ENCODE assay signal across 8 cellular contexts in the genomic region with DNA sequence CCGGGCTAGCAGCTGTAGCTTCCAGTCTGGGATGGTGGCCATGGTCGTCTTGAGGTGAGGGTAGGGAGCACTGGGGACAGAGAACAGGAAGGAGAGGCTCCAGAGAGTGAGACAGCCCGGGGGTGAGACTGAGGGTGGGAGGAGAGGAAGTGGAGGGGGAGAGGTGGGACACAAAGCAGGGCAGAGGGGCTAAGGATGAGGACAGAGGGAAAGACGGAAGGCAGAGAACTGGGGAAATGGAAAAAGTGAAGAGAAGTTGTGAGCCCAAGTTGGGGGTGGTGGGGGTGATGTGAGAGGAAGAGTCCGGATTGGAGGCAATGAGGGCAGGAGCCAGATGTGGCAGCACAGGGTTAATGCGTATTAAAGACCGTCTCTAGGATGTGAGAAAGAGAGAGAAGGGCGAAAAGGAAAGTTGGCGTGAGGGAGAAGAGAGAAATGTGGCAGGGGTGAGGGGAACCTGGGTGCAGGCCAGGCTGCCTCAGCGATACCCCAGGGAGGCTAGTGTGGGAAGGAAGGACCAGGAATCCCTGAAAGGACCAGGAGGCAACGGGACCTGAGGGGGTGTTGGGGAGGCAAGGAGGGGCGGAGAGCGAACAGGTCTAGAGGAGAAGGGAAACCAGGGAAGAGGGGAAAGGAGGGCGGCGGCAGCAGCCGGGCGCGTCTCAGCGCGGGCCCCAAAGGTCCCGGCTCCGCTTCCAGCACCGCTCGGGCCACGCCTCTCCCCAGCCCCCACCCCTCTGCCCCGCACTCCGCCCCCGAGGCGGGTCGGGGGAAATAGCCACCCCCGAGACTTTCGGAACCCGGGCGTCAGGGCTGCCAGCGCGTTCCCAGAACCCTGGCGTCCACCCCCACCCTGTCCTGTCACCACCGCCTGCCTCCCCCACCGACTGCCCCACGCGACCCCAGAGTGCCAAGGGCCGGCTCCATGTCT. TPM values are rescaled to one million over a fixed set of nuclear protein-coding genes. Genes with fewer than 3 reads are reported as not detected.
DNase-seq lines count a peak whose midpoint lies in the region; ATAC-seq, FAIRE-seq and TF ChIP-seq lines count a peak whose summit lies in the region.

A gene with protein sequence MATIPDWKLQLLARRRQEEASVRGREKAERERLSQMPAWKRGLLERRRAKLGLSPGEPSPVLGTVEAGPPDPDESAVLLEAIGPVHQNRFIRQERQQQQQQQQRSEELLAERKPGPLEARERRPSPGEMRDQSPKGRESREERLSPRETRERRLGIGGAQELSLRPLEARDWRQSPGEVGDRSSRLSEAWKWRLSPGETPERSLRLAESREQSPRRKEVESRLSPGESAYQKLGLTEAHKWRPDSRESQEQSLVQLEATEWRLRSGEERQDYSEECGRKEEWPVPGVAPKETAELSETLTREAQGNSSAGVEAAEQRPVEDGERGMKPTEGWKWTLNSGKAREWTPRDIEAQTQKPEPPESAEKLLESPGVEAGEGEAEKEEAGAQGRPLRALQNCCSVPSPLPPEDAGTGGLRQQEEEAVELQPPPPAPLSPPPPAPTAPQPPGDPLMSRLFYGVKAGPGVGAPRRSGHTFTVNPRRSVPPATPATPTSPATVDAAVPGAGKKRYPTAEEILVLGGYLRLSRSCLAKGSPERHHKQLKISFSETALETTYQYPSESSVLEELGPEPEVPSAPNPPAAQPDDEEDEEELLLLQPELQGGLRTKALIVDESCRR (minus strand): TSS at position 669 of the 931 bp plus-strand sequence. CDS start 627 bp downstream, at position 42.

- peaks cover 60% of the 10 kb centered on the region for H3K4me1 Mint-ChIP-seq in endothelial cell (ENCODE audit: unreplicated experiment)

- POLR2A ChIA-PET in A549 (lab: Yijun Ruan, JAX): no interaction called here

- TF ChIP-seq EP300 in A549 (IDR thresholded peaks at IDR 0.05): no peak

- H3K9me3 Mint-ChIP-seq in endothelial cell (ENCODE audit: unreplicated experiment): no peaks in the 10 kb centered on the region

- H3K4me1 ChIP-seq in A549: peaks cover 64% of the 10 kb centered on the region

- no peak for FAIRE-seq in A549 (lab: Jason Lieb, UNC)

- no peaks in the 10 kb centered on the region for H3K9me3 ChIP-seq in A549

- no peak for TF ChIP-seq CTCF in A549 (IDR thresholded peaks at IDR 0.05)
- TF ChIP-seq CTCF in endothelial cell (IDR thresholded peaks at IDR 0.05; ENCODE audit: unreplicated experiment): no peak

- peak within 1 kb of the TSS; percentile 79 for H3K4me2 ChIP-seq in A549

- peaks cover 32% of the 10 kb centered on the region for H3K27me3 Mint-ChIP-seq in endothelial cell (ENCODE audit: unreplicated experiment)

- H3K27ac Mint-ChIP-seq in endothelial cell (ENCODE audit: unreplicated experiment): peak within 1 kb of the TSS; percentile 94

- H3K36me3 Mint-ChIP-seq in endothelial cell (ENCODE audit: low read depth, unreplicated experiment): peaks cover 40% of the 10 kb centered on the region

- CTCF ChIA-PET in A549 (lab: Yijun Ruan, JAX): interaction anchor here (1.0 to 17.1 kb wide), 5 partner anchors 12 to 52 kb away, joined by 3 to 539 read pairs (median 3); partner anchors contain the start of genes MDC1 and TUBB

- DNase-seq in A549 (ENCODE audit: low read depth in 1 of 2, low spot score in 1 of 2) (peak in 1 of 2 experiments; percentile 34), NCI-H748 treated with DMSO at 0.1 percent for 48 hours (lab: John Stamatoyannopoulos, UW) (peak; percentile 41), endothelial cell (ENCODE audit: low spot score) (peak; percentile 66), mucosa of gallbladder (ENCODE audit: low spot score) (peak; percentile 66)
- DNase-seq in activated CD8-positive, alpha-beta memory T cell treated with anti-CD3 and anti-CD28 coated beads, Interleukin-2, amount 50 U/mL, for 24 hours (ENCODE audit: extremely low read depth): peak; percentile 59
- peak; percentile 78 to 82 for DNase-seq in stimulated activated CD8-positive, alpha-beta memory T cell treated with anti-CD3 and anti-CD28 coated beads, Interleukin-2, amount 100 ng/mL, for 48 hours (ENCODE audit: low read depth in 2 of 2)

- peak within 1 kb of the TSS; percentile 84 for H3K4me3 ChIP-seq in A549

- TF ChIP-seq RAD21 in A549 (conservative IDR thresholded peaks at IDR 0.05 in 1 of 2, IDR thresholded peaks at IDR 0.05 in 1 of 2): no peak

- ATAC-seq in A549: peak; percentile 18 to 62; a peak in 5 of 6 replicates
- ATAC-seq in GM19035 (IDR thresholded peaks at IDR 0.05; ENCODE audit: unreplicated experiment): peak; percentile 22
- no peak for ATAC-seq in HG03571 (IDR thresholded peaks at IDR 0.05; ENCODE audit: unreplicated experiment)

- no peak for TF ChIP-seq POLR2A in A549 (IDR thresholded peaks at IDR 0.05; ENCODE audit: low read length)

- H3K27ac ChIP-seq in A549: peak within 1 kb of the TSS; percentile 83 to 99

- 6% methylated on average over 23 of the region's 42 CpGs for WGBS in A549 (ENCODE audit: missing lambda C conversion rate)

- peak within 1 kb of the TSS; percentile 99 for H3K4me3 Mint-ChIP-seq in endothelial cell (ENCODE audit: unreplicated experiment)

TF ChIP-seq in A549, 52 proteins besides CTCF, POLR2A, EP300 and RAD21:
- no peak for TF ChIP-seq BHLHE40 (IDR thresholded peaks at IDR 0.05; ENCODE audit: low read depth, low read length)
- TF ChIP-seq FOSL2 (IDR thresholded peaks at IDR 0.05): no peak
- TF ChIP-seq FOSL2 (CRISPR knock-in tag; IDR thresholded peaks at IDR 0.05): no peak
- no peak for TF ChIP-seq SMC3 (IDR thresholded peaks at IDR 0.05)
- no peak for TF ChIP-seq HOXA7 (CRISPR knock-in tag; IDR thresholded peaks at IDR 0.05)
- TF ChIP-seq MYC (IDR thresholded peaks at IDR 0.05; ENCODE audit: borderline replicate concordance, low read length): no peak
TF ChIP-seq in A549: peak in this region for 0.

RNA-seq across cellular contexts. Expression of the gene that starts here (rescaled TPM):
- polyA plus RNA-seq in A549 (2011; rRNA removed): 20.6 and 25.4 TPM in 2 replicates
- polyA plus RNA-seq in A549 (2012; cell fraction: cytosol; rRNA removed): 16.7 and 21.3 TPM in 2 replicates
- 20.2 and 24.1 TPM in 2 replicates for polyA plus RNA-seq in A549 (2012; cell fraction: nucleus; rRNA removed)
- 16.2 to 17.7 TPM (median 17.1 TPM) in 3 replicates for polyA plus RNA-seq in A549 (2017; fragmentation: RNase III; extraction: RNeasy Plus Mini Kit Qiagen cat#74134 plus additional on column Dnase treatment)
- polyA minus RNA-seq in A549 (2011; rRNA and poly(A)+ RNA removed): 19.1 and 22.1 TPM in 2 replicates
- 285 TPM for total RNA-seq in endothelial cell (ENCODE audit: unreplicated experiment)
- total RNA-seq in mucosa of gallbladder: 44.0 TPM
